In the genomic region with DNA sequence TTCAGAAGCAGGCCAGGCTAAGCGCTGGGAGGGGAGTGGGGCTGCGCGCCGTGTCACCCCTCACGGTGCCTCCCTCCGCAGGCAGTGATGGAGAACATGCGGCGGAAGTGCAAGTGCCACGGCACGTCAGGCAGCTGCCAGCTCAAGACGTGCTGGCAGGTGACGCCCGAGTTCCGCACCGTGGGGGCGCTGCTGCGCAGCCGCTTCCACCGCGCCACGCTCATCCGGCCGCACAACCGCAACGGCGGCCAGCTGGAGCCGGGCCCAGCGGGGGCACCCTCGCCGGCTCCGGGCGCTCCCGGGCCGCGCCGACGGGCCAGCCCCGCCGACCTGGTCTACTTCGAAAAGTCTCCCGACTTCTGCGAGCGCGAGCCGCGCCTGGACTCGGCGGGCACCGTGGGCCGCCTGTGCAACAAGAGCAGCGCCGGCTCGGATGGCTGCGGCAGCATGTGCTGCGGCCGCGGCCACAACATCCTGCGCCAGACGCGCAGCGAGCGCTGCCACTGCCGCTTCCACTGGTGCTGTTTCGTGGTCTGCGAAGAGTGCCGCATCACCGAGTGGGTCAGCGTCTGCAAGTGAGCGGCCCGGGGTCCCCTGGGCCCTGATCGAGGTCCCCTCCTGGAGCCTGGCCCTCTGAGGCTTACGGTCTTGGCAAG, we compare ENCODE assay signal across 8 cellular contexts. TPM values are rescaled to one million over a fixed set of nuclear protein-coding genes. Genes with fewer than 3 reads are reported as not detected.
DNase-seq lines count a peak whose midpoint lies in the region; ATAC-seq, FAIRE-seq and TF ChIP-seq lines count a peak whose summit lies in the region.

No MANE protein-coding gene starts in this region.

- no peak overlapping the region for H3K9ac ChIP-seq in HUES6 (ENCODE audit: low read length)

- 2 to 3% methylated on average over 22 to 24 of the region's 72 CpGs for WGBS in thyroid gland, 2 donors

- no peaks in the 10 kb centered on the region for H3K9me3 Mint-ChIP-seq in osteocyte (ENCODE audit: unreplicated experiment)

- TF ChIP-seq POLR2A in thyroid gland (IDR thresholded peaks at IDR 0.05), result no peak

- H3K27me3 ChIP-seq in HUES6 (ENCODE audit: control insufficient read depth, insufficient read depth, low read length) (peaks cover 99% of the 10 kb centered on the region), thyroid gland (peaks cover 33% of the 10 kb centered on the region)

- H3K27me3 Mint-ChIP-seq in osteocyte (ENCODE audit: unreplicated experiment), result peaks cover 40% of the 10 kb centered on the region

- peak overlapping the region; percentile 55 for H3K4me3 Mint-ChIP-seq in osteocyte (ENCODE audit: unreplicated experiment)

- H3K27ac ChIP-seq in HUES6 (ENCODE audit: low read depth, low read length) (no peak overlapping the region), thyroid gland (no peak overlapping the region)

- H3K4me1 ChIP-seq in HUES6 (ENCODE audit: control insufficient read depth, insufficient read depth, low read length), result peaks cover 40% of the 10 kb centered on the region
- H3K4me1 ChIP-seq in thyroid gland, result peaks cover 6 to 16% of the 10 kb centered on the region in 2 donors

- peak overlapping the region; percentile 50 for H3K4me3 ChIP-seq in HUES6 (ENCODE audit: low read depth, low read length)
- no peak overlapping the region for H3K4me3 ChIP-seq in foreskin fibroblast (ENCODE audit: low read depth in 1 of 2, low read length in 2 of 2)
- H3K4me3 ChIP-seq in thyroid gland (replicated peaks in 1 of 3), result peak overlapping the region in 1 of 3 donors; percentile 17

- H3K36me3 Mint-ChIP-seq in osteocyte (ENCODE audit: unreplicated experiment), result no peaks in the 10 kb centered on the region

- peak; percentile 55 for DNase-seq in DMS153 (lab: John Stamatoyannopoulos, UW)
- DNase-seq in RCC 7860 (ENCODE audit: low spot score), result peak; percentile 65
- DNase-seq in activated T-helper 1 cell treated with anti-CD3 and anti-CD28 coated beads, Interleukin-2, amount 50 U/mL, for 16 hours (ENCODE audit: low read depth in 1 of 2, low spot score in 1 of 2), result peak; percentile 62 to 79
- peak; percentile 33 to 69 for DNase-seq in foreskin fibroblast
- no peak for DNase-seq in osteocyte (ENCODE audit: extremely low spot score, unreplicated experiment)
- peak; percentile 71 to 74 for DNase-seq in thyroid gland

- peak; percentile 7 for TF ChIP-seq CTCF in foreskin fibroblast (IDR thresholded peaks at IDR 0.05; ENCODE audit: low read depth, low read length)
- peak; percentile 53 for TF ChIP-seq CTCF in osteocyte (IDR thresholded peaks at IDR 0.05)
- TF ChIP-seq CTCF in thyroid gland (IDR thresholded peaks at IDR 0.05), result peak in 3 of 6 experiments; percentile 9 to 50 (median 44)

- ATAC-seq in GM21390 (IDR thresholded peaks at IDR 0.05; ENCODE audit: unreplicated experiment), result peak; percentile 50

- FAIRE-seq in RCC 7860 (lab: Jason Lieb, UNC), result no peak

- intact Hi-C loops in thyroid gland (cut with DNase I), result no loop called here

- peaks cover 9% of the 10 kb centered on the region for H3K4me1 Mint-ChIP-seq in osteocyte (ENCODE audit: unreplicated experiment)

- H3K36me3 ChIP-seq in HUES6 (ENCODE audit: control insufficient read depth, insufficient read depth, low read length), result no peaks in the 10 kb centered on the region
- no peaks in the 10 kb centered on the region for H3K36me3 ChIP-seq in thyroid gland

- no peak overlapping the region for H3K27ac Mint-ChIP-seq in osteocyte (ENCODE audit: unreplicated experiment)

- H3K9me3 ChIP-seq in HUES6 (ENCODE audit: control insufficient read depth, insufficient read depth, low read depth, low read length) (no peaks in the 10 kb centered on the region), thyroid gland (no peaks in the 10 kb centered on the region)

RNA-seq across cellular contexts. Expression of a gene that starts 12.2 kb away (rescaled TPM):
- not detected in 2 replicates for total RNA-seq in osteocyte
- under 1 TPM in 1 of 4 donors, not detected in 3; 0.20 TPM for total RNA-seq in thyroid gland

RNA-seq across cellular contexts. Expression of a gene that starts 33.2 kb away (rescaled TPM):
- total RNA-seq in osteocyte (0.42 and 0.64 TPM in 2 replicates), thyroid gland (1 to 10 TPM in 2 of 4 donors, not detected in 2; 2.7 to 5.1 TPM)
